In genomic region chr5:129199308-129199707, GRCh38 we compare ENCODE assay signal across 15 cellular contexts.
"Had no signal": no experiment of that assay in that cellular context is flagged by ENCODE, and none has a peak within 500 bp of the region (broad histone marks: within the 10 kb centered on the region; RNA-seq: fewer than 3 reads in every experiment).

No MANE protein-coding gene starts in this region.

- H3K36me3 Mint-ChIP-seq: activated naive CD4-positive, alpha-beta T cell treated with anti-CD3 and anti-CD28 coated beads, Interleukin-2, amount 50 U/mL, for 24 hours; mesothelial cell of epicardium; natural killer cell treated with Interleukin-12 subunit alpha and Interleukin-12 subunit beta and Interleukin-15 and Interleukin-18, amount 100 ng/mL, for 72 hours; stimulated activated effector memory CD8-positive, alpha-beta T cell treated with anti-CD3 and anti-CD28 coated beads, Interleukin-12 subunit alpha, Interleukin-12 subunit beta, amount 100 ng/mL, for 72 hours; type B pancreatic cell had no signal

- H3K27me3 Mint-ChIP-seq: natural killer cell treated with Interleukin-12 subunit alpha and Interleukin-12 subunit beta and Interleukin-15 and Interleukin-18, amount 100 ng/mL, for 72 hours; type B pancreatic cell had no signal

- H3K4me3 Mint-ChIP-seq: activated naive CD4-positive, alpha-beta T cell treated with anti-CD3 and anti-CD28 coated beads, Interleukin-2, amount 50 U/mL, for 24 hours; mesothelial cell of epicardium; natural killer cell treated with Interleukin-12 subunit alpha and Interleukin-12 subunit beta and Interleukin-15 and Interleukin-18, amount 100 ng/mL, for 72 hours; stimulated activated effector memory CD8-positive, alpha-beta T cell treated with anti-CD3 and anti-CD28 coated beads, Interleukin-12 subunit alpha, Interleukin-12 subunit beta, amount 100 ng/mL, for 72 hours; type B pancreatic cell had no signal

- H3K4me1 Mint-ChIP-seq: activated naive CD4-positive, alpha-beta T cell treated with anti-CD3 and anti-CD28 coated beads, Interleukin-2, amount 50 U/mL, for 24 hours; mesothelial cell of epicardium; stimulated activated effector memory CD8-positive, alpha-beta T cell treated with anti-CD3 and anti-CD28 coated beads, Interleukin-12 subunit alpha, Interleukin-12 subunit beta, amount 100 ng/mL, for 72 hours had no signal

- DNase-seq: activated CD4-positive, alpha-beta T cell treated with anti-CD3 and anti-CD28 coated beads, Interleukin-2, amount 50 U/mL, for 4 hours; activated gamma-delta T cell; cerebellar nuclear complex; cortex of kidney; foreskin melanocyte; pancreas; sigmoid colon; stimulated activated CD4-positive, alpha-beta T cell treated with anti-CD3 and anti-CD28 coated beads, Interleukin-4, amount 100 ng/mL, for 24 hours; stomach had no signal

- H3K9me3 Mint-ChIP-seq: activated naive CD4-positive, alpha-beta T cell treated with anti-CD3 and anti-CD28 coated beads, Interleukin-2, amount 50 U/mL, for 24 hours; type B pancreatic cell had no signal

- ATAC-seq: left lobe of liver; natural killer cell treated with Interleukin-12 subunit alpha and Interleukin-12 subunit beta and Interleukin-15 and Interleukin-18, amount 100 ng/mL, for 72 hours; pancreas; stimulated activated effector memory CD8-positive, alpha-beta T cell treated with anti-CD3 and anti-CD28 coated beads, Interleukin-12 subunit alpha, Interleukin-12 subunit beta, amount 100 ng/mL, for 72 hours had no signal

- H3K27ac Mint-ChIP-seq: activated naive CD4-positive, alpha-beta T cell treated with anti-CD3 and anti-CD28 coated beads, Interleukin-2, amount 50 U/mL, for 24 hours; mesothelial cell of epicardium; natural killer cell treated with Interleukin-12 subunit alpha and Interleukin-12 subunit beta and Interleukin-15 and Interleukin-18, amount 100 ng/mL, for 72 hours; stimulated activated effector memory CD8-positive, alpha-beta T cell treated with anti-CD3 and anti-CD28 coated beads, Interleukin-12 subunit alpha, Interleukin-12 subunit beta, amount 100 ng/mL, for 72 hours; type B pancreatic cell had no signal
